ENCODE assay signal across 18 cellular contexts in genomic region chrX:97159916-97160800, GRCh38.
DNase-seq lines count a peak whose midpoint lies in the region; ATAC-seq and TF ChIP-seq lines count a peak whose summit lies in the region.
"Had no signal": no experiment of that assay in that cellular context is flagged by ENCODE, and none has a peak within 500 bp of the region (broad histone marks: within the 10 kb centered on the region; RNA-seq: fewer than 3 reads in every experiment).

No MANE protein-coding gene starts in this region.

- CTCF ChIA-PET in A673 (lab: Charles Lee), result no interaction called here

- no peak for ATAC-seq in GM18907 (IDR thresholded peaks at IDR 0.05; ENCODE audit: unreplicated experiment)
- ATAC-seq: foreskin keratinocyte had no signal

- no peak overlapping the region for H3K4me3 ChIP-seq in A673 (ENCODE audit: low read depth, low read length, poor library complexity, severe bottlenecking)
- no peak overlapping the region for H3K4me3 ChIP-seq in Jurkat, Clone E6-1 (ENCODE audit: low read length)
- no peak overlapping the region for H3K4me3 ChIP-seq in fibroblast of the aortic adventitia (ENCODE audit: low read depth, low read length)
- H3K4me3 ChIP-seq: ascending aorta, SJSA1, upper lobe of left lung had no signal

- H3K9me3 ChIP-seq in A673 (ENCODE audit: low read depth, low read length, poor library complexity, severe bottlenecking), result no peaks in the 10 kb centered on the region
- H3K9me3 ChIP-seq: ascending aorta, SJSA1, upper lobe of left lung had no signal

- H3K27me3 ChIP-seq in A673 (replicated peaks; ENCODE audit: insufficient read depth, low read depth, low read length, poor library complexity), result no peaks in the 10 kb centered on the region
- H3K27me3 ChIP-seq: ascending aorta, foreskin keratinocyte, SJSA1, upper lobe of left lung had no signal

- intact Hi-C loops in A673 (cut with micrococcal nuclease; ENCODE audit: unreplicated experiment), result no loop called here

- DNase-seq in A673 (ENCODE audit: low spot score), result peak; percentile 15
- peak; percentile 21 for DNase-seq in Jurkat, Clone E6-1 (ENCODE audit: low read depth, low spot score)
- peak; percentile 2 for DNase-seq in fibroblast of the aortic adventitia (ENCODE audit: low read depth)
- peak; percentile 1 for DNase-seq in medulla oblongata (ENCODE audit: extremely low spot score)
- no peak for DNase-seq in AG20443 (ENCODE audit: low spot score)
- DNase-seq in T-helper 9 cell, result no peak
- no peak for DNase-seq in SIG-M5 (lab: John Stamatoyannopoulos, UW)
- DNase-seq: activated naive CD4-positive, alpha-beta T cell treated with Interleukin-2 at 50 U/mL for 16 hours; cerebellar nuclear complex; foreskin keratinocyte; mesenchymal stem cell; NCI-H1092 treated with DMSO at 0.1 percent for 48 hours; NCI-H524 treated with DMSO at 0.1 percent for 48 hours; stimulated activated naive CD4-positive, alpha-beta T cell treated with Interleukin-2 at 50 U/mL for 16 hours; upper lobe of left lung had no signal

- H3K36me3 ChIP-seq in A673 (ENCODE audit: insufficient read depth, low read length, poor library complexity, severe bottlenecking), result no peaks in the 10 kb centered on the region
- H3K36me3 ChIP-seq: ascending aorta, SJSA1, upper lobe of left lung had no signal

- POLR2A ChIA-PET in A673 (lab: Charles Lee; ENCODE audit: low non-redundant PET), result no interaction called here

- TF ChIP-seq CTCF in A673 (conservative IDR thresholded peaks at IDR 0.05; ENCODE audit: low read depth, low read length) (no peak), fibroblast of the aortic adventitia (IDR thresholded peaks at IDR 0.05; ENCODE audit: insufficient read depth, low read length) (no peak)

- H3K27ac ChIP-seq in A673 (ENCODE audit: low read depth, low read length, poor library complexity, severe bottlenecking), result no peak overlapping the region
- H3K27ac ChIP-seq: ascending aorta, foreskin keratinocyte, SJSA1, upper lobe of left lung had no signal

- no peaks in the 10 kb centered on the region for H3K4me1 ChIP-seq in A673 (ENCODE audit: insufficient read depth, low read length, poor library complexity, severe bottlenecking)
- H3K4me1 ChIP-seq: ascending aorta, foreskin keratinocyte, SJSA1, upper lobe of left lung had no signal

- no TSS peak for BruUV-seq in A673 (replicated peaks; lab: Mats Ljungman, UMichigan)

Comparison
In these comparisons a context has a peak if more than half of its experiments do, and no peak if none do; other contexts are left out.
1. DNase-seq: peak in A673 (single experiment), Jurkat, Clone E6-1 (single experiment), fibroblast of the aortic adventitia (single experiment) and medulla oblongata (single experiment); none in AG20443 (single experiment), T-helper 9 cell (single experiment) and SIG-M5 (single experiment).